In genomic region chr12:14884458-14884878, GRCh38 we compare ENCODE assay signal across 8 cellular contexts. TPM values are rescaled to one million over a fixed set of nuclear protein-coding genes. Genes with fewer than 3 reads are reported as not detected.
DNase-seq lines count a peak whose midpoint lies in the region; ATAC-seq lines count a peak whose summit lies in the region.

No MANE protein-coding gene starts in this region.

- no peaks in the 10 kb centered on the region for H3K36me3 ChIP-seq in mesenchymal stem cell (ENCODE audit: control insufficient read depth in 1 of 2, insufficient read depth in 2 of 2, low read depth in 1 of 2, low read length in 2 of 2)

- no peak overlapping the region for H4K91ac ChIP-seq in mesenchymal stem cell (ENCODE audit: low read length)

- peak overlapping the region; percentile 3 for H3K4me2 ChIP-seq in mesenchymal stem cell (ENCODE audit: low read length, poor library complexity, severe bottlenecking)

- H3K9me3 ChIP-seq in mesenchymal stem cell (ENCODE audit: control insufficient read depth, low read length): no peaks in the 10 kb centered on the region

- H3K14ac ChIP-seq in mesenchymal stem cell (ENCODE audit: low read length in 2 of 2): no peak overlapping the region

- ATAC-seq in GM18499 (IDR thresholded peaks at IDR 0.05; ENCODE audit: insufficient read depth, unreplicated experiment) (peak; percentile 91), HG02642 (IDR thresholded peaks at IDR 0.05; ENCODE audit: poor library complexity, unreplicated experiment) (peak; percentile 98)

- peak overlapping the region; percentile 54 for H3K27ac ChIP-seq in mesenchymal stem cell (ENCODE audit: low read length, poor library complexity, severe bottlenecking)

- H3K4me3 ChIP-seq in mesenchymal stem cell (ENCODE audit: insufficient read depth in 1 of 2, low read depth in 1 of 2, low read length in 2 of 2): peak overlapping the region in 1 of 2 experiments; percentile 71

- H3K79me1 ChIP-seq in mesenchymal stem cell (replicated peaks; ENCODE audit: low read length, poor library complexity, severe bottlenecking): no peaks in the 10 kb centered on the region

- H4K8ac ChIP-seq in mesenchymal stem cell (ENCODE audit: low read length): no peak overlapping the region

- H3K27me3 ChIP-seq in mesenchymal stem cell (ENCODE audit: control insufficient read depth in 1 of 2, insufficient read depth in 1 of 2, low read length in 2 of 2): no peaks in the 10 kb centered on the region

- no peaks in the 10 kb centered on the region for H3K4me1 ChIP-seq in mesenchymal stem cell (ENCODE audit: control insufficient read depth, insufficient read depth, low read depth, low read length)

- no peak overlapping the region for H3K23ac ChIP-seq in mesenchymal stem cell (ENCODE audit: low read length in 2 of 2)

- no peak overlapping the region for H2BK15ac ChIP-seq in mesenchymal stem cell (ENCODE audit: low read depth, poor library complexity, severe bottlenecking)

- H2BK12ac ChIP-seq in mesenchymal stem cell (ENCODE audit: low read length in 2 of 2): no peak overlapping the region

- peak overlapping the region; percentile 75 for H3K9ac ChIP-seq in mesenchymal stem cell (ENCODE audit: low read length)

- no peak overlapping the region for H2AFZ ChIP-seq in mesenchymal stem cell (ENCODE audit: low read depth, low read length)

- no peak overlapping the region for H2AK5ac ChIP-seq in mesenchymal stem cell (ENCODE audit: low read length, severe bottlenecking)

- no peak overlapping the region for H3K4ac ChIP-seq in mesenchymal stem cell (ENCODE audit: low read depth in 1 of 2, low read length in 2 of 2)

- H2BK5ac ChIP-seq in mesenchymal stem cell (ENCODE audit: low read depth, low read length, poor library complexity, severe bottlenecking): no peak overlapping the region

- H2BK120ac ChIP-seq in mesenchymal stem cell (ENCODE audit: low read depth, low read length): no peak overlapping the region

- DNase-seq in NCI-H1105 treated with DMSO at 0.1 percent for 48 hours (lab: John Stamatoyannopoulos, UW) (peak; percentile 90), cerebellum (ENCODE audit: low spot score) (peak; percentile 52), mesenchymal stem cell (peak; percentile 69), NCI-H146 (lab: John Stamatoyannopoulos, UW) (no peak)
- peak; percentile 73 for DNase-seq in activated CD4-positive, alpha-beta T cell treated with anti-CD3 and anti-CD28 coated beads for 1 hour
- DNase-seq in stimulated activated CD8-positive, alpha-beta memory T cell treated with anti-CD3 and anti-CD28 coated beads, Interleukin-2, amount 100 ng/mL, for 48 hours (ENCODE audit: low read depth in 2 of 2): peak; percentile 51 to 53

- no peak overlapping the region for H3K18ac ChIP-seq in mesenchymal stem cell (ENCODE audit: low read depth in 1 of 2, low read length in 2 of 2)

- WGBS in mesenchymal stem cell: 43% methylated on average over 4 of the region's 5 CpGs

RNA-seq across cellular contexts. Expression of gene MGP, which starts 1.2 kb away (rescaled TPM):
- 20.6 TPM for total RNA-seq in cerebellum
- polyA plus RNA-seq in mesenchymal stem cell (2013, experiment 1 of 2): 4.0 TPM
- polyA plus RNA-seq in mesenchymal stem cell (2013, experiment 2 of 2): 4.8 TPM

RNA-seq across cellular contexts. Expression of gene ART4, which starts 41.1 kb away (rescaled TPM):
- 0.09 TPM for total RNA-seq in cerebellum
- 0.04 TPM for polyA plus RNA-seq in mesenchymal stem cell (2013, experiment 1 of 2)
- polyA plus RNA-seq in mesenchymal stem cell (2013, experiment 2 of 2): 0.03 TPM

RNA-seq across cellular contexts. Expression of gene ERP27, which starts 53.9 kb away (rescaled TPM):
- not detected for total RNA-seq in cerebellum
- polyA plus RNA-seq in mesenchymal stem cell (2013, experiment 1 of 2): 0.54 TPM
- polyA plus RNA-seq in mesenchymal stem cell (2013, experiment 2 of 2): 0.11 TPM
